In the genomic region with DNA sequence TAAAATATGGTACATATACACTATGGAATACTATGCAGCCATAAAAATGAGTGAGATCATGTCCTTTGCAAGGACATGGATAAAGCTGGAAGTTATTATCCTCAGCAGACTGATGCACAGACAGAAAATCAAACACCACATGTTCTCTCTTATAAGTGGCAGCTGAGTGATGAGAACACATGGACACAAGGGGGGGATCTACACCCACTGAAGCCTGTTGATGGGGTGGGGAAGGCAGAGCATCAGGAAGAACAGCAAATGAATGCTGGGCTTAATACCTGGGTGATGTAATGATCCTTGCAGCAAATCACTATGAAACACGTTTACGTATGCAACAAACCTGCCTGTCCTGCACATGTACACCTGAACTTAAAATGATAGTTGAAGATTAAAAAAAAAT, we compare ENCODE assay signal across 1 cellular context.
TF ChIP-seq lines count a peak whose summit lies in the region.

No MANE protein-coding gene starts in this region.

TF ChIP-seq in SK-N-SH treated with all-trans-retinoic acid at 6 μM for 48 hours, 23 proteins besides CTCF, POLR2A, EP300 and RAD21 (continued from another document):
- TF ChIP-seq, protein P1, sequence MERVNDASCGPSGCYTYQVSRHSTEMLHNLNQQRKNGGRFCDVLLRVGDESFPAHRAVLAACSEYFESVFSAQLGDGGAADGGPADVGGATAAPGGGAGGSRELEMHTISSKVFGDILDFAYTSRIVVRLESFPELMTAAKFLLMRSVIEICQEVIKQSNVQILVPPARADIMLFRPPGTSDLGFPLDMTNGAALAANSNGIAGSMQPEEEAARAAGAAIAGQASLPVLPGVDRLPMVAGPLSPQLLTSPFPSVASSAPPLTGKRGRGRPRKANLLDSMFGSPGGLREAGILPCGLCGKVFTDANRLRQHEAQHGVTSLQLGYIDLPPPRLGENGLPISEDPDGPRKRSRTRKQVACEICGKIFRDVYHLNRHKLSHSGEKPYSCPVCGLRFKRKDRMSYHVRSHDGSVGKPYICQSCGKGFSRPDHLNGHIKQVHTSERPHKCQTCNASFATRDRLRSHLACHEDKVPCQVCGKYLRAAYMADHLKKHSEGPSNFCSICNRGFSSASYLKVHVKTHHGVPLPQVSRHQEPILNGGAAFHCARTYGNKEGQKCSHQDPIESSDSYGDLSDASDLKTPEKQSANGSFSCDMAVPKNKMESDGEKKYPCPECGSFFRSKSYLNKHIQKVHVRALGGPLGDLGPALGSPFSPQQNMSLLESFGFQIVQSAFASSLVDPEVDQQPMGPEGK (CRISPR knock-in tag; IDR thresholded peaks at IDR 0.05; ENCODE audit: borderline replicate concordance): no peak
